In the genomic region with DNA sequence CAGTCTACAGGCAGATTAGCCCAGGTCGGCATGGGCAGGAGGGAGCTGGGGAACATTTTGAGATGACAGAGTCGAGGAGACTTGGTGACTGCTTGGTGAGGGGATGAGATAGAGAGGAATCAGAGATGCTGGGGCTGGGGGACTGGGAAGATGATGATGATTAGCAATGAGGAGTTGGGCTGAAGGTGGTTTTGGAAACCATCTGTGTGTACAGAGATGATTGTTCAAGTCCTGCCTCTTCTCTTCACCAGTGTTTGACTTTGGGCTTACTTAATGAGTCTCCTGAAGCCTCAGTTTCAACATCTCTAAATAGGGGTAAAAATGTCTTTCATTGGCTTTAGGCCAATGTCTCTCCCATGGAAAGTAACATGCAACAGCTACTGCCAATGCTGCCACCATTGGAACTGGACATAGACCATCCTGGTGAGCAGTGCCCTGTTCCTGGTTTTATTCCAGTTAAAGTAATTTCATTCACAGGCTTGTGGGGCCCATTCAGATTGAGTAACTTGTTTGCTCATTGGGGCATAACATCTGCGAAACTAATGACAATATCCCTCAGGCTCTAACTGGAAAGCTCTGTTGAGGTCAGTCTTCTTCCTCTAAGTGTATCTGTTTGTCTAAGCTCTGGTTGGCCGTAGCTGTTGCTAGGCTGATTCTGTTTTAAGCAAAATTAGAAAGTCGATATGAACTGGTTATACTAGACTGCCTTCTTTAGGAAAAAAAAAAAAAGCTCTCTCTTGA, we compare ENCODE assay signal across 9 cellular contexts.
A peak's percentile ranks its signal among the peaks of the same experiment; 100 is the strongest.
DNase-seq lines count a peak whose midpoint lies in the region; ATAC-seq and TF ChIP-seq lines count a peak whose summit lies in the region.
"Had no signal": no experiment of that assay in that cellular context is flagged by ENCODE, and none has a peak within 500 bp of the region (broad histone marks: within the 10 kb centered on the region; RNA-seq: fewer than 3 reads in every experiment).

No MANE protein-coding gene starts in this region.

- no peaks in the 10 kb centered on the region for H3K36me3 Mint-ChIP-seq in WTC11

- WGBS in mammary epithelial cell (ENCODE audit: low coverage, missing lambda C conversion rate), result 45% methylated on average over 5 of the region's 5 CpGs

- intact Hi-C loops in mammary epithelial cell (cut with micrococcal nuclease), result loop anchor here (5.0 kb wide), 1 partner anchor 60 kb away; no protein-coding TSS in a partner anchor

- H3K9me3 ChIP-seq in Loucy (ENCODE audit: insufficient read depth, low read depth, low read length) (no peaks in the 10 kb centered on the region), mammary epithelial cell (replicated peaks; ENCODE audit: insufficient read depth, low read length) (no peaks in the 10 kb centered on the region)
- H3K9me3 ChIP-seq: neutrophil had no signal

- no peak overlapping the region for H3K4me3 Mint-ChIP-seq in WTC11

- H3K79me2 ChIP-seq in Loucy (ENCODE audit: insufficient read depth, low read length), result no peaks in the 10 kb centered on the region
- no peaks in the 10 kb centered on the region for H3K79me2 ChIP-seq in mammary epithelial cell (ENCODE audit: insufficient read depth, low read length)

- H3F3A ChIP-seq in Loucy (ENCODE audit: low read depth), result 0 out of 2 replicates have a peak, but pooled peaks cover 4% of the 10 kb centered on the region

- H3K9me2 ChIP-seq in Loucy (replicated peaks; ENCODE audit: low read depth, low read length), result no peaks in the 10 kb centered on the region

- H3K4me3 ChIP-seq in Loucy (ENCODE audit: low read length, poor library complexity, severe bottlenecking), result no peak overlapping the region
- H3K4me3 ChIP-seq in mammary epithelial cell (replicated peaks in 1 of 3; ENCODE audit: insufficient read depth in 1 of 3, low read depth in 2 of 3, low read length in 3 of 3), result no peak overlapping the region

- H4K20me1 ChIP-seq in Loucy (ENCODE audit: insufficient read depth, low read length, poor library complexity, severe bottlenecking) (no peaks in the 10 kb centered on the region), mammary epithelial cell (ENCODE audit: insufficient read depth, low read length) (no peaks in the 10 kb centered on the region)

- dilution Hi-C loops in mammary epithelial cell (cut with HindIII; ENCODE audit: low sequenced_read_pairs), result no loop called here

- H3K9ac ChIP-seq in Loucy (ENCODE audit: low read depth, low read length, poor library complexity, severe bottlenecking), result no peak overlapping the region
- no peak overlapping the region for H3K9ac ChIP-seq in mammary epithelial cell (ENCODE audit: insufficient read depth, low read length)

- H3K4me1 Mint-ChIP-seq in WTC11, result peaks cover 34% of the 10 kb centered on the region

- DNase-seq in ACHN (peak; percentile 7), mammary epithelial cell (peak; percentile 97), medulla oblongata (ENCODE audit: extremely low spot score) (peak; percentile 24), WTC11 (ENCODE audit: low spot score) (no peak)
- no peak for DNase-seq in activated T-cell treated with anti-CD3 and anti-CD28 coated beads, Interleukin-2, amount 50 U/mL, for 48 hours

- POLR2A ChIA-PET in WTC11 (lab: Charles Lee), result no interaction called here

- no peaks in the 10 kb centered on the region for H3K9me3 Mint-ChIP-seq in WTC11

- H3K36me3 ChIP-seq in Loucy (ENCODE audit: insufficient read depth, low read length) (no peaks in the 10 kb centered on the region), mammary epithelial cell (ENCODE audit: insufficient read depth, low read length) (no peaks in the 10 kb centered on the region)
- H3K36me3 ChIP-seq: neutrophil had no signal

- ATAC-seq in WTC11 (no peak), HG02973 (IDR thresholded peaks at IDR 0.05; ENCODE audit: unreplicated experiment) (no peak), GM19351 (IDR thresholded peaks at IDR 0.05; ENCODE audit: unreplicated experiment) (no peak)

- peak overlapping the region; percentile 56 for H3K27ac ChIP-seq in mammary epithelial cell (ENCODE audit: insufficient read depth, low read depth, low read length)
- H3K27ac ChIP-seq: neutrophil had no signal

- no peaks in the 10 kb centered on the region for H3K27me3 ChIP-seq in Loucy (ENCODE audit: insufficient read depth, low read length, poor library complexity, severe bottlenecking)
- no peaks in the 10 kb centered on the region for H3K27me3 ChIP-seq in mammary epithelial cell (ENCODE audit: insufficient read depth, low read length)
- H3K27me3 ChIP-seq: neutrophil had no signal

- H3K27me3 Mint-ChIP-seq in WTC11 (ENCODE audit: low read depth), result no peaks in the 10 kb centered on the region

- no peak overlapping the region for H3K27ac Mint-ChIP-seq in WTC11

- CTCF ChIA-PET in mammary epithelial cell (lab: Charles Lee; ENCODE audit: low non-redundant PET) (interaction anchor here (0.5 kb wide), 2 partner anchors 86 to 111 kb away, joined by 3 to 4 read pairs; no protein-coding TSS in a partner anchor), WTC11 (lab: Charles Lee) (interaction anchor here (0.8 to 1.5 kb wide), 3 partner anchors 9 to 54 kb away, joined by 3 to 5 read pairs (median 4); no protein-coding TSS in a partner anchor)

- peaks cover 56% of the 10 kb centered on the region for H3K4me1 ChIP-seq in Loucy (ENCODE audit: insufficient read depth, low read length, poor library complexity, severe bottlenecking)
- peaks cover 39% of the 10 kb centered on the region for H3K4me1 ChIP-seq in mammary epithelial cell (ENCODE audit: insufficient read depth, low read length)

- no TSS peak for BruUV-seq in mammary epithelial cell (replicated peaks; lab: Mats Ljungman, UMichigan)

- H2AFZ ChIP-seq in Loucy (ENCODE audit: low read length), result peak overlapping the region; percentile 26; the same call in 1 of the 2 replicates
- peak overlapping the region; percentile 25 for H2AFZ ChIP-seq in mammary epithelial cell (ENCODE audit: low read depth, low read length)

- no peak overlapping the region for H3K4me2 ChIP-seq in Loucy (ENCODE audit: low read depth, low read length, poor library complexity, severe bottlenecking)
- peak overlapping the region; percentile 19 for H3K4me2 ChIP-seq in mammary epithelial cell (ENCODE audit: insufficient read depth, low read depth, low read length)

- TF ChIP-seq CTCF in Loucy (conservative IDR thresholded peaks at IDR 0.05; ENCODE audit: low read length) (no peak), mammary epithelial cell (conservative IDR thresholded peaks at IDR 0.05 in 1 of 2, IDR thresholded peaks at IDR 0.05 in 1 of 2; ENCODE audit: extremely low read depth in 1 of 2, insufficient read depth in 1 of 2, low read depth in 1 of 2, low read length in 2 of 2) (no peak), WTC11 (IDR thresholded peaks at IDR 0.05) (no peak)

- in situ Hi-C loops in ACHN (cut with HindIII; ENCODE audit: low pct_ligation_motif_present, low pct_unique_long_range_greater_than_20kb, low sequenced_read_pairs), result no loop called here
- in situ Hi-C loops in mammary epithelial cell (cut with MboI; ENCODE audit: low sequenced_read_pairs in 2 of 2), result no loop called here

TF ChIP-seq in WTC11, 78 proteins besides CTCF, POLR2A, EP300 and RAD21 (continues in another document):
- TF ChIP-seq NFE2L1 (CRISPR knock-in tag; IDR thresholded peaks at IDR 0.05), result no peak
- TF ChIP-seq, protein P1, sequence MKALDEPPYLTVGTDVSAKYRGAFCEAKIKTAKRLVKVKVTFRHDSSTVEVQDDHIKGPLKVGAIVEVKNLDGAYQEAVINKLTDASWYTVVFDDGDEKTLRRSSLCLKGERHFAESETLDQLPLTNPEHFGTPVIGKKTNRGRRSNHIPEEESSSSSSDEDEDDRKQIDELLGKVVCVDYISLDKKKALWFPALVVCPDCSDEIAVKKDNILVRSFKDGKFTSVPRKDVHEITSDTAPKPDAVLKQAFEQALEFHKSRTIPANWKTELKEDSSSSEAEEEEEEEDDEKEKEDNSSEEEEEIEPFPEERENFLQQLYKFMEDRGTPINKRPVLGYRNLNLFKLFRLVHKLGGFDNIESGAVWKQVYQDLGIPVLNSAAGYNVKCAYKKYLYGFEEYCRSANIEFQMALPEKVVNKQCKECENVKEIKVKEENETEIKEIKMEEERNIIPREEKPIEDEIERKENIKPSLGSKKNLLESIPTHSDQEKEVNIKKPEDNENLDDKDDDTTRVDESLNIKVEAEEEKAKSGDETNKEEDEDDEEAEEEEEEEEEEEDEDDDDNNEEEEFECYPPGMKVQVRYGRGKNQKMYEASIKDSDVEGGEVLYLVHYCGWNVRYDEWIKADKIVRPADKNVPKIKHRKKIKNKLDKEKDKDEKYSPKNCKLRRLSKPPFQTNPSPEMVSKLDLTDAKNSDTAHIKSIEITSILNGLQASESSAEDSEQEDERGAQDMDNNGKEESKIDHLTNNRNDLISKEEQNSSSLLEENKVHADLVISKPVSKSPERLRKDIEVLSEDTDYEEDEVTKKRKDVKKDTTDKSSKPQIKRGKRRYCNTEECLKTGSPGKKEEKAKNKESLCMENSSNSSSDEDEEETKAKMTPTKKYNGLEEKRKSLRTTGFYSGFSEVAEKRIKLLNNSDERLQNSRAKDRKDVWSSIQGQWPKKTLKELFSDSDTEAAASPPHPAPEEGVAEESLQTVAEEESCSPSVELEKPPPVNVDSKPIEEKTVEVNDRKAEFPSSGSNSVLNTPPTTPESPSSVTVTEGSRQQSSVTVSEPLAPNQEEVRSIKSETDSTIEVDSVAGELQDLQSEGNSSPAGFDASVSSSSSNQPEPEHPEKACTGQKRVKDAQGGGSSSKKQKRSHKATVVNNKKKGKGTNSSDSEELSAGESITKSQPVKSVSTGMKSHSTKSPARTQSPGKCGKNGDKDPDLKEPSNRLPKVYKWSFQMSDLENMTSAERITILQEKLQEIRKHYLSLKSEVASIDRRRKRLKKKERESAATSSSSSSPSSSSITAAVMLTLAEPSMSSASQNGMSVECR (CRISPR knock-in tag; IDR thresholded peaks at IDR 0.05; ENCODE audit: borderline replicate concordance), result no peak
- no peak for TF ChIP-seq GRHL2 (CRISPR knock-in tag; IDR thresholded peaks at IDR 0.05; ENCODE audit: insufficient replicate concordance, severe bottlenecking)
- TF ChIP-seq, protein P2, sequence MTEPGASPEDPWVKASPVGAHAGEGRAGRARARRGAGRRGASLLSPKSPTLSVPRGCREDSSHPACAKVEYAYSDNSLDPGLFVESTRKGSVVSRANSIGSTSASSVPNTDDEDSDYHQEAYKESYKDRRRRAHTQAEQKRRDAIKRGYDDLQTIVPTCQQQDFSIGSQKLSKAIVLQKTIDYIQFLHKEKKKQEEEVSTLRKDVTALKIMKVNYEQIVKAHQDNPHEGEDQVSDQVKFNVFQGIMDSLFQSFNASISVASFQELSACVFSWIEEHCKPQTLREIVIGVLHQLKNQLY (CRISPR knock-in tag; IDR thresholded peaks at IDR 0.05), result no peak
- TF ChIP-seq SP1 (CRISPR knock-in tag; conservative IDR thresholded peaks at IDR 0.05), result no peak
- no peak for TF ChIP-seq FOXP1 (CRISPR knock-in tag; IDR thresholded peaks at IDR 0.05; ENCODE audit: borderline replicate concordance)
- TF ChIP-seq ESRRA (CRISPR knock-in tag; IDR thresholded peaks at IDR 0.05; ENCODE audit: borderline replicate concordance), result no peak
- TF ChIP-seq TEAD1 (CRISPR knock-in tag; IDR thresholded peaks at IDR 0.05), result no peak
- TF ChIP-seq EMX1 (CRISPR knock-in tag; IDR thresholded peaks at IDR 0.05), result no peak

Comparison
In these comparisons a context has a peak if more than half of its experiments do, and no peak if none do; other contexts are left out.
1. DNase-seq: peak in ACHN (single experiment), mammary epithelial cell (single experiment) and medulla oblongata (single experiment); none in activated T-cell treated with anti-CD3 and anti-CD28 coated beads, Interleukin-2, amount 50 U/mL, for 48 hours (0 of 2) and WTC11 (single experiment).